Comparison of ENCODE assay signal across 1 cellular context in the genomic region with DNA sequence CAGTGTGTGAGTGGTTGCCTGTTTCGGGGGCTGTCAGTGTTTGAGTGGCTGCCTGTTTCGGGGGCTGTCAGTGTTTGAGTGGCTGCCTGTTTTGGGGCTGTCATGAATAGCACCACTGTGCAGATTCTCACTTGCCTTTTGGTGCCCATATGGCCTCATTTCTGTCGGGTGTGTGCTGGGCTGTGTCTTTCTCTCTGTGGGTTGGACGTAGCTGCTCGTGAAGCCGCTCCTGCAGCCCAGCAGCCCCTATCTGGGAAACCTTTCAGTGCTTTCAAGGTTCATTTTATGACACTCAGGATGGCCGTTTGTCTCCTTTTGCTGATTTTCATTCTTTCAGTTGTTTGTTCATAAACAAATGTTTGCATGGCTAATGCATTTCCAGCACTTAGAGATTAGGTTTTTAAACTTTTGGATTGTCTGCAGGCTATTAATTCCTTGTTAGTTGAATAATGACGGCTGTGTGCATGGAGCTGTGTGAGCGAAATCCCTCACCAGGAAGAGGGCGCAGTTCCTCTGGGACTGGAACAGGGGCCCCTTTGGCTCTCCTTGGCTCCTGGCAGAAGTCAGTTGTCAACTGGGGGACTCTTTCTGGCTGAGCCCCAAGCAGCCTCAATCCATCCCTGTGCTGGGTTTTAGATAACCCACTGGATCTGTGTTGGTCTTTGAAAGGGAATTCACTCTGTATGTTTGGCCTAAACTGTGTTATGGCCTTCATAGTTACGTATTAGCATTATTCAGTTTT.
TF ChIP-seq lines count a peak whose summit lies in the region.

No MANE protein-coding gene starts in this region.

TF ChIP-seq in H1, 55 proteins besides CTCF, POLR2A, EP300 and RAD21:
- TF ChIP-seq, protein P1, sequence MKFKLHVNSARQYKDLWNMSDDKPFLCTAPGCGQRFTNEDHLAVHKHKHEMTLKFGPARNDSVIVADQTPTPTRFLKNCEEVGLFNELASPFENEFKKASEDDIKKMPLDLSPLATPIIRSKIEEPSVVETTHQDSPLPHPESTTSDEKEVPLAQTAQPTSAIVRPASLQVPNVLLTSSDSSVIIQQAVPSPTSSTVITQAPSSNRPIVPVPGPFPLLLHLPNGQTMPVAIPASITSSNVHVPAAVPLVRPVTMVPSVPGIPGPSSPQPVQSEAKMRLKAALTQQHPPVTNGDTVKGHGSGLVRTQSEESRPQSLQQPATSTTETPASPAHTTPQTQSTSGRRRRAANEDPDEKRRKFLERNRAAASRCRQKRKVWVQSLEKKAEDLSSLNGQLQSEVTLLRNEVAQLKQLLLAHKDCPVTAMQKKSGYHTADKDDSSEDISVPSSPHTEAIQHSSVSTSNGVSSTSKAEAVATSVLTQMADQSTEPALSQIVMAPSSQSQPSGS (IDR thresholded peaks at IDR 0.05; ENCODE audit: low read length) = no peak
- 0 out of 2 replicates have a peak, but pooled peaks have one; percentile 37 for TF ChIP-seq RBBP5 (IDR thresholded peaks at IDR 0.05; ENCODE audit: borderline replicate concordance, low read depth, low read length)
